Comparison of ENCODE assay signal across 20 cellular contexts in genomic region chr2:65402780-65403528, GRCh38. TPM values are rescaled to one million over a fixed set of nuclear protein-coding genes. Genes with fewer than 3 reads are reported as not detected.
A peak's percentile ranks its signal among the peaks of the same experiment; 100 is the strongest.
DNase-seq lines count a peak whose midpoint lies in the region; ATAC-seq and TF ChIP-seq lines count a peak whose summit lies in the region.
"Had no signal": no experiment of that assay in that cellular context is flagged by ENCODE, and none has a peak within 500 bp of the region (broad histone marks: within the 10 kb centered on the region; RNA-seq: fewer than 3 reads in every experiment).

No MANE protein-coding gene starts in this region.

- H3K4me3 Mint-ChIP-seq in activated CD4-positive, alpha-beta T cell treated with anti-CD3 and anti-CD28 coated beads, Interleukin-2, amount 10 ng/mL, durations not matched to agents 24 days and 14 days = no peak overlapping the region
- no peak overlapping the region for H3K4me3 Mint-ChIP-seq in T-helper 2 cell treated with Interferon-gamma antibody and Interleukin-4, amounts not matched to agents 5 μg/mL and 100 μg/mL, for 36 hours
- H3K4me3 Mint-ChIP-seq: activated CD8-positive, alpha-beta T cell treated with anti-CD3 and anti-CD28 coated beads, Interleukin-2, amount 10 ng/mL, durations not matched to agents 7 days and 5 days; activated naive CD4-positive, alpha-beta T cell treated with anti-CD3 and anti-CD28 coated beads, Interleukin-2, amount 10 ng/mL, durations not matched to agents 7 days and 5 days; activated T-cell treated with anti-CD3 and anti-CD28 coated beads, Interleukin-2, amount 50 U/mL, for 4 hours; neural progenitor cell had no signal

- ATAC-seq in omental fat pad (ENCODE audit: low FRiP score) (peak; percentile 33), PC-3 (no peak)
- ATAC-seq: activated CD8-positive, alpha-beta T cell treated with anti-CD3 and anti-CD28 coated beads, Interleukin-2, amount 10 ng/mL, durations not matched to agents 7 days and 5 days; activated T-cell treated with anti-CD3 and anti-CD28 coated beads, Interleukin-2, amount 50 U/mL, for 4 hours; left colon; mucosa of descending colon had no signal

- H3K9ac ChIP-seq in fibroblast of lung (ENCODE audit: insufficient read depth, low read length) = no peak overlapping the region
- H3K9ac ChIP-seq in PC-3 (ENCODE audit: low read length) = no peak overlapping the region
- H3K9ac ChIP-seq: BLaER1, neural progenitor cell had no signal

- H3K9me2 ChIP-seq in PC-3 (replicated peaks; ENCODE audit: low read length) = no peaks in the 10 kb centered on the region

- intact Hi-C loops in activated CD4-positive, alpha-beta T cell treated with anti-CD3 and anti-CD28 coated beads, Interleukin-2, amount 10 ng/mL, durations not matched to agents 24 days and 14 days (cut with micrococcal nuclease) = no loop called here
- intact Hi-C loops in PC-3 (cut with micrococcal nuclease) = no loop called here

- H3K27ac ChIP-seq in C4-2B (peak overlapping the region; percentile 36), fibroblast of lung (ENCODE audit: insufficient read depth, low read length) (peak overlapping the region; percentile 16), PC-3 (ENCODE audit: low read length) (no peak overlapping the region)
- H3K27ac ChIP-seq: BLaER1, gastrocnemius medialis, neural progenitor cell, Peyer's patch, SK-N-MC had no signal

- no peak overlapping the region for H2AFZ ChIP-seq in fibroblast of lung (ENCODE audit: low read length)
- no peak overlapping the region for H2AFZ ChIP-seq in PC-3 (ENCODE audit: low read length)
- H2AFZ ChIP-seq: neural progenitor cell had no signal

- H3K27ac Mint-ChIP-seq in activated CD4-positive, alpha-beta T cell treated with anti-CD3 and anti-CD28 coated beads, Interleukin-2, amount 10 ng/mL, durations not matched to agents 24 days and 14 days = no peak overlapping the region
- H3K27ac Mint-ChIP-seq in T-helper 2 cell treated with Interferon-gamma antibody and Interleukin-4, amounts not matched to agents 5 μg/mL and 100 μg/mL, for 36 hours = no peak overlapping the region
- H3K27ac Mint-ChIP-seq: activated CD8-positive, alpha-beta T cell treated with anti-CD3 and anti-CD28 coated beads, Interleukin-2, amount 10 ng/mL, durations not matched to agents 7 days and 5 days; activated naive CD4-positive, alpha-beta T cell treated with anti-CD3 and anti-CD28 coated beads, Interleukin-2, amount 10 ng/mL, durations not matched to agents 7 days and 5 days; neural progenitor cell had no signal

- H3K4me1 ChIP-seq in fibroblast of lung (ENCODE audit: control insufficient read depth, extremely low read depth, insufficient read depth, low read length) (peaks cover 8% of the 10 kb centered on the region), PC-3 (ENCODE audit: insufficient read depth, low read length) (peaks cover 17% of the 10 kb centered on the region)
- H3K4me1 ChIP-seq: Peyer's patch had no signal

- DNase-seq in MG63 = peak; percentile 20
- peak; percentile 24 to 82 for DNase-seq in fibroblast of lung (ENCODE audit: low read depth in 2 of 2)
- DNase-seq in omental fat pad (ENCODE audit: low spot score) = no peak
- no peak for DNase-seq in activated CD4-positive, alpha-beta T cell treated with anti-CD3 and anti-CD28 coated beads, Interleukin-2, amount 10 ng/mL, durations not matched to agents 24 days and 14 days
- DNase-seq in PC-3 = no peak
- no peak for DNase-seq in T-helper 2 cell treated with Interferon-gamma antibody and Interleukin-4, amounts not matched to agents 5 μg/mL and 100 μg/mL, for 36 hours (ENCODE audit: low spot score)
- DNase-seq: activated CD4-positive, CD25-positive, alpha-beta regulatory T cell; activated CD8-positive, alpha-beta T cell treated with anti-CD3 and anti-CD28 coated beads, Interleukin-2, amount 10 ng/mL, durations not matched to agents 7 days and 5 days; activated naive CD4-positive, alpha-beta T cell treated with anti-CD3 and anti-CD28 coated beads, Interleukin-2, amount 10 ng/mL, durations not matched to agents 7 days and 5 days; activated T-cell treated with anti-CD3 and anti-CD28 coated beads, Interleukin-2, amount 50 U/mL, for 4 hours; gastrocnemius medialis; left colon; mucosa of descending colon; NCI-H774; Peyer's patch; stimulated activated CD4-positive, alpha-beta T cell treated with anti-CD3 and anti-CD28 coated beads, Interleukin-15, amount 100 ng/mL, for 24 hours had no signal

- peaks cover 4% of the 10 kb centered on the region for H3K36me3 Mint-ChIP-seq in activated CD4-positive, alpha-beta T cell treated with anti-CD3 and anti-CD28 coated beads, Interleukin-2, amount 10 ng/mL, durations not matched to agents 24 days and 14 days (ENCODE audit: low read depth)
- H3K36me3 Mint-ChIP-seq in T-helper 2 cell treated with Interferon-gamma antibody and Interleukin-4, amounts not matched to agents 5 μg/mL and 100 μg/mL, for 36 hours (ENCODE audit: low read depth) = no peaks in the 10 kb centered on the region

- H3K36me3 ChIP-seq in MG63 = no peaks in the 10 kb centered on the region
- no peaks in the 10 kb centered on the region for H3K36me3 ChIP-seq in fibroblast of lung (ENCODE audit: control insufficient read depth, insufficient read depth, low read length)
- no peaks in the 10 kb centered on the region for H3K36me3 ChIP-seq in PC-3 (ENCODE audit: low read depth, low read length)
- H3K36me3 ChIP-seq: gastrocnemius medialis, neural progenitor cell, Peyer's patch had no signal

- peaks cover 25% of the 10 kb centered on the region for H3K4me1 Mint-ChIP-seq in activated CD4-positive, alpha-beta T cell treated with anti-CD3 and anti-CD28 coated beads, Interleukin-2, amount 10 ng/mL, durations not matched to agents 24 days and 14 days
- peaks cover 15% of the 10 kb centered on the region for H3K4me1 Mint-ChIP-seq in T-helper 2 cell treated with Interferon-gamma antibody and Interleukin-4, amounts not matched to agents 5 μg/mL and 100 μg/mL, for 36 hours (ENCODE audit: low read depth)

- H3K27me3 Mint-ChIP-seq in activated CD4-positive, alpha-beta T cell treated with anti-CD3 and anti-CD28 coated beads, Interleukin-2, amount 10 ng/mL, durations not matched to agents 24 days and 14 days = peaks cover 1% of the 10 kb centered on the region
- H3K27me3 Mint-ChIP-seq in T-helper 2 cell treated with Interferon-gamma antibody and Interleukin-4, amounts not matched to agents 5 μg/mL and 100 μg/mL, for 36 hours (ENCODE audit: low read depth) = no peaks in the 10 kb centered on the region

- CTCF ChIA-PET in PC-3 (lab: Charles Lee) = no interaction called here

- H3K4me2 ChIP-seq in fibroblast of lung (ENCODE audit: extremely low read depth, insufficient read depth, low read length) (no peak overlapping the region), PC-3 (ENCODE audit: low read length) (no peak overlapping the region)
- H3K4me2 ChIP-seq: BLaER1, neural progenitor cell had no signal

- H3K9me3 ChIP-seq in MG63 = no peaks in the 10 kb centered on the region
- no peaks in the 10 kb centered on the region for H3K9me3 ChIP-seq in fibroblast of lung (ENCODE audit: control insufficient read depth, insufficient read depth, low read depth, low read length)
- no peaks in the 10 kb centered on the region for H3K9me3 ChIP-seq in PC-3 (ENCODE audit: low read length)
- H3K9me3 ChIP-seq: gastrocnemius medialis, mucosa of descending colon, Peyer's patch had no signal

- H4K20me1 ChIP-seq in fibroblast of lung (ENCODE audit: control insufficient read depth, extremely low read depth, insufficient read depth, low read length) = peaks cover 2% of the 10 kb centered on the region
- peaks cover 24% of the 10 kb centered on the region for H4K20me1 ChIP-seq in PC-3 (ENCODE audit: low read length)

- H3K9me3 Mint-ChIP-seq in activated CD4-positive, alpha-beta T cell treated with anti-CD3 and anti-CD28 coated beads, Interleukin-2, amount 10 ng/mL, durations not matched to agents 24 days and 14 days = peaks cover 5% of the 10 kb centered on the region
- no peaks in the 10 kb centered on the region for H3K9me3 Mint-ChIP-seq in T-helper 2 cell treated with Interferon-gamma antibody and Interleukin-4, amounts not matched to agents 5 μg/mL and 100 μg/mL, for 36 hours
- H3K9me3 Mint-ChIP-seq: activated naive CD4-positive, alpha-beta T cell treated with anti-CD3 and anti-CD28 coated beads, Interleukin-2, amount 10 ng/mL, durations not matched to agents 7 days and 5 days; activated T-cell treated with anti-CD3 and anti-CD28 coated beads, Interleukin-2, amount 50 U/mL, for 4 hours had no signal

- H3K79me2 ChIP-seq in fibroblast of lung (ENCODE audit: control insufficient read depth, insufficient read depth, low read length) = peaks cover 67% of the 10 kb centered on the region
- H3K79me2 ChIP-seq in PC-3 (ENCODE audit: low read length) = peaks cover 96% of the 10 kb centered on the region

- H3K4me3 ChIP-seq in MG63 (no peak overlapping the region), fibroblast of lung (replicated peaks in 1 of 4; ENCODE audit: control extremely low read depth in 1 of 4, insufficient read depth in 1 of 4, low read depth in 3 of 4, low read length in 4 of 4) (no peak overlapping the region), PC-3 (ENCODE audit: low read length) (no peak overlapping the region)
- H3K4me3 ChIP-seq: BLaER1, gastrocnemius medialis, mucosa of descending colon, neural progenitor cell, Peyer's patch, SK-N-MC had no signal

- no peaks in the 10 kb centered on the region for H3K27me3 ChIP-seq in MG63
- H3K27me3 ChIP-seq in fibroblast of lung (ENCODE audit: control insufficient read depth, insufficient read depth, low read length) = no peaks in the 10 kb centered on the region
- no peaks in the 10 kb centered on the region for H3K27me3 ChIP-seq in PC-3 (ENCODE audit: low read length)
- H3K27me3 ChIP-seq: BLaER1, gastrocnemius medialis, neural progenitor cell, Peyer's patch had no signal

- POLR2A ChIA-PET in PC-3 (lab: Charles Lee; ENCODE audit: unreplicated experiment) = no interaction called here

- TF ChIP-seq CTCF in C4-2B (conservative IDR thresholded peaks at IDR 0.05) = no peak
- TF ChIP-seq CTCF in fibroblast of lung (conservative IDR thresholded peaks at IDR 0.05 in 1 of 2, IDR thresholded peaks at IDR 0.05 in 1 of 2; ENCODE audit: low read depth in 1 of 2, low read length in 2 of 2) = no peak
- TF ChIP-seq CTCF in omental fat pad (IDR thresholded peaks at IDR 0.05) = no peak
- no peak for TF ChIP-seq CTCF in PC-3 (conservative IDR thresholded peaks at IDR 0.05; ENCODE audit: low read depth, low read length)

- no peaks in the 10 kb centered on the region for H3F3A ChIP-seq in PC-3 (ENCODE audit: low read length, unreplicated experiment)

- no TSS peak for BruUV-seq in PC-3 (replicated peaks; lab: Mats Ljungman, UMichigan)

RNA-seq across cellular contexts. Expression of gene SPRED2, which starts 29.4 kb away (rescaled TPM):
- 1.7 and 3.8 TPM in 2 replicates for total RNA-seq in MG63 (2014; rRNA removed; shearing (Covaris generic); ENCODE audit: low replicate concordance)
- total RNA-seq in fibroblast of lung (6.7 and 9.4 TPM in 2 replicates), omental fat pad (10 to 100 TPM; 22.9 to 45.4 (median 26.6) TPM), PC-3 (2014; rRNA removed) (16.2 and 18.1 TPM in 2 replicates)
- 26.1 and 33.5 TPM in 2 replicates for polyA plus RNA-seq in fibroblast of lung
- polyA plus RNA-seq in fibroblast of lung (2012) = 23.0 and 26.5 TPM in 2 replicates
- 87.1 and 102 TPM in 2 replicates for polyA minus RNA-seq in fibroblast of lung (ENCODE audit: low replicate concordance)
- 7.7 and 9.2 TPM in 2 replicates for total RNA-seq in activated CD4-positive, alpha-beta T cell treated with anti-CD3 and anti-CD28 coated beads, Interleukin-2, amount 10 ng/mL, durations not matched to agents 24 days and 14 days

Comparison
In these comparisons a context has a peak if more than half of its experiments do, and no peak if none do; other contexts are left out.
1. DNase-seq: peak in MG63 (single experiment) and fibroblast of lung (2 of 2); none in omental fat pad (single experiment), activated CD4-positive, alpha-beta T cell treated with anti-CD3 and anti-CD28 coated beads, Interleukin-2, amount 10 ng/mL, durations not matched to agents 24 days and 14 days (single experiment), PC-3 (single experiment) and T-helper 2 cell treated with Interferon-gamma antibody and Interleukin-4, amounts not matched to agents 5 μg/mL and 100 μg/mL, for 36 hours (single experiment).